ENCODE assay signal across 14 cellular contexts in the genomic region with DNA sequence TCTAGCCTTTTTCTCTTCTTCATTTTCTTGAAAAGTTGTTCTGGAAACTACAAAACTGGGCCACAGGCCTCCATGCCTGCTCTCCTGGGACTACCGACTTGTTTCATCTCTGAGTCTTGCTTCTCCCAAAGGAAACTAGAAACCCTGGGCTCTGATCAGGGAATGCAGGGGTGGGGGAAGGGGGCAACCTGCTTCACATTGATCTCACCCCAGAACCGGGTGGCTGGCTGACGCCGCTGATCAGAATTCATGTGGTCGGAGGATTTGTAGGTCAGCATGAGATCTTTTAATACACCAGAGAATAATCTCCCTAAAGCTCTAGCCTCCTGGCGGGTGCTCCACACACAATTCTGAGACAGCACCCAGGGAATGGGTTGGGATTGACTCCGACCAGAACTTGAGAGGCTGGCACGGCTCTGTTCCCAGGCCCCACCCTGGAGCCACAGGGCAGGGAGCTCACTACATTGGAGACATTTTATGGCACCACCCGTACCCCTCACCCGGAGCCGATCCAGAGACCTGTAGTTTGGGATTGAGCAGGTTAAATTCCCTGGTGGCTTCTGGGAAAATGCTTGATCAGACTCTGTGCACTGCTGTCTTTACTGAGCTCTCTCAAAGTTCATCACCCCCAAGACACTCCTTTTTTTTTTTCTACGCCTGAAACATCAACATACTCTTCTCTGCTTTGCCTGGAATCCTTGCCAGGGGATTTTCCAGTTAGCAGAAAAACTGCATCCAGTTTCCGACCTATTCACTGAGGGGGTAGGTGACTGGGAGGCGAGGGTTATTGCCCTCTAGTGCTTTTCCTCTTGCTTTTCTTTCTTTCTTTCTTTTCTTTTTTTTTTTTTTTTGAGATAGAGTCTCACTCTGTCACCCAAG. TPM values are rescaled to one million over a fixed set of nuclear protein-coding genes. Genes with fewer than 3 reads are reported as not detected.
DNase-seq lines count a peak whose midpoint lies in the region; ATAC-seq and TF ChIP-seq lines count a peak whose summit lies in the region.
"Had no signal": no experiment of that assay in that cellular context is flagged by ENCODE, and none has a peak within 500 bp of the region (broad histone marks: within the 10 kb centered on the region; RNA-seq: fewer than 3 reads in every experiment).

No MANE protein-coding gene starts in this region.

- H3K36me3 ChIP-seq in esophagus muscularis mucosa, result no peaks in the 10 kb centered on the region
- no peaks in the 10 kb centered on the region for H3K36me3 ChIP-seq in muscle layer of colon (ENCODE audit: insufficient read depth, low read length)
- H3K36me3 ChIP-seq in thymus (ENCODE audit: control insufficient read depth, insufficient read depth), result no peaks in the 10 kb centered on the region
- H3K36me3 ChIP-seq: right atrium auricular region had no signal

- WGBS in esophagus muscularis mucosa, result 35% methylated on average over 11 of the region's 14 CpGs
- WGBS in thymus, result 84% methylated on average over 14 of the region's 14 CpGs

- no peak for TF ChIP-seq EP300 in esophagus muscularis mucosa (IDR thresholded peaks at IDR 0.05)

- intact Hi-C loops in esophagus muscularis mucosa (cut with DNase I), result no loop called here

- TF ChIP-seq POLR2A in esophagus muscularis mucosa (IDR thresholded peaks at IDR 0.05; ENCODE audit: low read depth), result no peak

- ATAC-seq in GM18873 (IDR thresholded peaks at IDR 0.05; ENCODE audit: low FRiP score, unreplicated experiment), result no peak

- DNase-seq in NCI-H82 treated with DMSO at 0.1 percent for 48 hours (lab: John Stamatoyannopoulos, UW; ENCODE audit: unreplicated experiment) (peak; percentile 35), esophagus muscularis mucosa (ENCODE audit: extremely low spot score) (no peak), MV-4-11 (lab: John Stamatoyannopoulos, UW) (no peak)
- no peak for DNase-seq in activated CD4-positive, alpha-beta T cell treated with anti-CD3 and anti-CD28 coated beads, Interleukin-2, amount 50 U/mL, for 1 hour
- DNase-seq in stimulated activated CD4-positive, alpha-beta T cell treated with anti-CD3 and anti-CD28 coated beads, Interleukin-1b, Interleukin-23, amount 100 ng/mL, for 48 hours, result no peak
- DNase-seq: activated CD4-positive, CD25-positive, alpha-beta regulatory T cell; immature natural killer cell; NCI-H2171; RPMI8226 had no signal

- no peaks in the 10 kb centered on the region for H3K9me3 ChIP-seq in esophagus muscularis mucosa
- no peaks in the 10 kb centered on the region for H3K9me3 ChIP-seq in muscle layer of colon (ENCODE audit: low read length)
- H3K9me3 ChIP-seq in thymus (ENCODE audit: control insufficient read depth), result no peaks in the 10 kb centered on the region
- H3K9me3 ChIP-seq: right atrium auricular region had no signal

- H3K4me1 ChIP-seq in esophagus muscularis mucosa (peaks cover 18 to 62% (median 54%) of the 10 kb centered on the region in 4 donors), muscle layer of colon (ENCODE audit: insufficient read depth, low read length) (peaks cover 26% of the 10 kb centered on the region), thymus (ENCODE audit: control insufficient read depth, insufficient read depth, low read length) (no peaks in the 10 kb centered on the region)

- no peaks in the 10 kb centered on the region for H3K27me3 ChIP-seq in esophagus muscularis mucosa
- no peaks in the 10 kb centered on the region for H3K27me3 ChIP-seq in muscle layer of colon (ENCODE audit: control insufficient read depth in 1 of 2, insufficient read depth in 2 of 2, low read length in 2 of 2)
- H3K27me3 ChIP-seq in thymus (ENCODE audit: control insufficient read depth, insufficient read depth), result no peaks in the 10 kb centered on the region
- H3K27me3 ChIP-seq: right atrium auricular region had no signal

- TF ChIP-seq CTCF in esophagus muscularis mucosa (IDR thresholded peaks at IDR 0.05), result no peak

- H3K27ac ChIP-seq in esophagus muscularis mucosa (replicated peaks in 1 of 4), result peak overlapping the region; percentile 82 to 98 (median 86)
- H3K27ac ChIP-seq in muscle layer of colon (ENCODE audit: low read depth, low read length), result peak overlapping the region; percentile 53
- peak overlapping the region; percentile 42 for H3K27ac ChIP-seq in thymus (ENCODE audit: low read depth)

- no peak overlapping the region for H3K4me3 ChIP-seq in esophagus muscularis mucosa
- no peak overlapping the region for H3K4me3 ChIP-seq in muscle layer of colon (ENCODE audit: low read depth in 1 of 2, low read length in 2 of 2)
- H3K4me3 ChIP-seq in thymus (ENCODE audit: low read length), result no peak overlapping the region
- H3K4me3 ChIP-seq: right atrium auricular region had no signal

- no peak overlapping the region for H3K9ac ChIP-seq in muscle layer of colon (ENCODE audit: low read length)

RNA-seq across cellular contexts. Expression of gene ARHGEF10L, which starts 12.2 kb away (rescaled TPM):
- 10 to 100 TPM; 46.6 to 93.0 (median 66.9) TPM for total RNA-seq in esophagus muscularis mucosa
- polyA plus RNA-seq in thymus, result 11.5 TPM
- polyA plus RNA-seq: IgD-negative memory B cell had no signal
